Comparison of ENCODE assay signal across 1 cellular context in the genomic region with DNA sequence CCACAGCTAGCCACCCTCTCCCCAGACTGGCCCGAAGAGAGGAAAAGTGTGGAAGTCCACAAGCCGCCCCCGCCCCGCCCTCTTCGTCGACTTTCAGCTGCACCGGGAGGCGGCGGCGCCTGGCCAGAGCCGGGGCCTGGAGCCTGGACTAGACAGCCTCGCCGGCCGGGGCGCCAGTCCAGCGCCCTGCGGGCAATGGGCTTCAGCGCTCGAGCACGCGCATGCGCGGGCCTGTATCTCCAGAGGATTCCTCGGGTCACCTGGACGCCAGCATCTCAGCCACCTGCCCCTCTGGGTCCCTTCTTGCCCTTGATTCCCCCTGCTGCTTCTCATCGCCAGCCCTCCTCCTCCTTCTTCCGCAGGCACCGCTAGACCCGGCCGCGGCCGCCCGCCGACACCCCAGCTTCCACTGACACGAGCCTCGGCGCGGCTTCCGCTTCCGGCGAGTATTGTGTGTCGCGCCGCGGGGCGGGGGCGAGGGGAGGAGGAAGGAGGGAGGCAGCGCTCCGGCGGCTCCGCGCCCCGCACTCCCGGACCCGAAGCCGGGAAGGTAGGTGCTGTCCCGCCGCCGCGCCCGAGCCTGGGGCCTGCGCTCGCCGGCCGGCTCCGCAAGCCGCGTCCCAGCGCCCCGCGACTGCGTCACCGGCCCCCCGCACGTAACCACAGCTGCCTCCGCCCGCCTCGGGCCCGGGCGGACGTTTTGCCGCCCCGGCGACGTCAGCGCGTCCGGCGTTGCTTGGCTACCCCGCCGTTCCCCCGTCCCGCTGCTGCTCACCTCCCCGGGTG.
TF ChIP-seq lines count a peak whose summit lies in the region.

A gene (plus strand): TSS at position 482 of the 786 bp plus-strand sequence. CDS start 2,391 bp downstream, outside the sequence.

TF ChIP-seq in K562, 482 proteins besides CTCF, POLR2A, EP300 and RAD21 (continued from another document and continues in another):
- TF ChIP-seq, protein P1, sequence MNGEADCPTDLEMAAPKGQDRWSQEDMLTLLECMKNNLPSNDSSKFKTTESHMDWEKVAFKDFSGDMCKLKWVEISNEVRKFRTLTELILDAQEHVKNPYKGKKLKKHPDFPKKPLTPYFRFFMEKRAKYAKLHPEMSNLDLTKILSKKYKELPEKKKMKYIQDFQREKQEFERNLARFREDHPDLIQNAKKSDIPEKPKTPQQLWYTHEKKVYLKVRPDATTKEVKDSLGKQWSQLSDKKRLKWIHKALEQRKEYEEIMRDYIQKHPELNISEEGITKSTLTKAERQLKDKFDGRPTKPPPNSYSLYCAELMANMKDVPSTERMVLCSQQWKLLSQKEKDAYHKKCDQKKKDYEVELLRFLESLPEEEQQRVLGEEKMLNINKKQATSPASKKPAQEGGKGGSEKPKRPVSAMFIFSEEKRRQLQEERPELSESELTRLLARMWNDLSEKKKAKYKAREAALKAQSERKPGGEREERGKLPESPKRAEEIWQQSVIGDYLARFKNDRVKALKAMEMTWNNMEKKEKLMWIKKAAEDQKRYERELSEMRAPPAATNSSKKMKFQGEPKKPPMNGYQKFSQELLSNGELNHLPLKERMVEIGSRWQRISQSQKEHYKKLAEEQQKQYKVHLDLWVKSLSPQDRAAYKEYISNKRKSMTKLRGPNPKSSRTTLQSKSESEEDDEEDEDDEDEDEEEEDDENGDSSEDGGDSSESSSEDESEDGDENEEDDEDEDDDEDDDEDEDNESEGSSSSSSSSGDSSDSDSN (IDR thresholded peaks at IDR 0.05; ENCODE audit: borderline replicate concordance in 1 of 2, low read depth in 2 of 2, low read length in 2 of 2) = peak in 1 of 2 experiments; percentile 59; a peak in 2 of 4 replicates
- TF ChIP-seq, protein P2, sequence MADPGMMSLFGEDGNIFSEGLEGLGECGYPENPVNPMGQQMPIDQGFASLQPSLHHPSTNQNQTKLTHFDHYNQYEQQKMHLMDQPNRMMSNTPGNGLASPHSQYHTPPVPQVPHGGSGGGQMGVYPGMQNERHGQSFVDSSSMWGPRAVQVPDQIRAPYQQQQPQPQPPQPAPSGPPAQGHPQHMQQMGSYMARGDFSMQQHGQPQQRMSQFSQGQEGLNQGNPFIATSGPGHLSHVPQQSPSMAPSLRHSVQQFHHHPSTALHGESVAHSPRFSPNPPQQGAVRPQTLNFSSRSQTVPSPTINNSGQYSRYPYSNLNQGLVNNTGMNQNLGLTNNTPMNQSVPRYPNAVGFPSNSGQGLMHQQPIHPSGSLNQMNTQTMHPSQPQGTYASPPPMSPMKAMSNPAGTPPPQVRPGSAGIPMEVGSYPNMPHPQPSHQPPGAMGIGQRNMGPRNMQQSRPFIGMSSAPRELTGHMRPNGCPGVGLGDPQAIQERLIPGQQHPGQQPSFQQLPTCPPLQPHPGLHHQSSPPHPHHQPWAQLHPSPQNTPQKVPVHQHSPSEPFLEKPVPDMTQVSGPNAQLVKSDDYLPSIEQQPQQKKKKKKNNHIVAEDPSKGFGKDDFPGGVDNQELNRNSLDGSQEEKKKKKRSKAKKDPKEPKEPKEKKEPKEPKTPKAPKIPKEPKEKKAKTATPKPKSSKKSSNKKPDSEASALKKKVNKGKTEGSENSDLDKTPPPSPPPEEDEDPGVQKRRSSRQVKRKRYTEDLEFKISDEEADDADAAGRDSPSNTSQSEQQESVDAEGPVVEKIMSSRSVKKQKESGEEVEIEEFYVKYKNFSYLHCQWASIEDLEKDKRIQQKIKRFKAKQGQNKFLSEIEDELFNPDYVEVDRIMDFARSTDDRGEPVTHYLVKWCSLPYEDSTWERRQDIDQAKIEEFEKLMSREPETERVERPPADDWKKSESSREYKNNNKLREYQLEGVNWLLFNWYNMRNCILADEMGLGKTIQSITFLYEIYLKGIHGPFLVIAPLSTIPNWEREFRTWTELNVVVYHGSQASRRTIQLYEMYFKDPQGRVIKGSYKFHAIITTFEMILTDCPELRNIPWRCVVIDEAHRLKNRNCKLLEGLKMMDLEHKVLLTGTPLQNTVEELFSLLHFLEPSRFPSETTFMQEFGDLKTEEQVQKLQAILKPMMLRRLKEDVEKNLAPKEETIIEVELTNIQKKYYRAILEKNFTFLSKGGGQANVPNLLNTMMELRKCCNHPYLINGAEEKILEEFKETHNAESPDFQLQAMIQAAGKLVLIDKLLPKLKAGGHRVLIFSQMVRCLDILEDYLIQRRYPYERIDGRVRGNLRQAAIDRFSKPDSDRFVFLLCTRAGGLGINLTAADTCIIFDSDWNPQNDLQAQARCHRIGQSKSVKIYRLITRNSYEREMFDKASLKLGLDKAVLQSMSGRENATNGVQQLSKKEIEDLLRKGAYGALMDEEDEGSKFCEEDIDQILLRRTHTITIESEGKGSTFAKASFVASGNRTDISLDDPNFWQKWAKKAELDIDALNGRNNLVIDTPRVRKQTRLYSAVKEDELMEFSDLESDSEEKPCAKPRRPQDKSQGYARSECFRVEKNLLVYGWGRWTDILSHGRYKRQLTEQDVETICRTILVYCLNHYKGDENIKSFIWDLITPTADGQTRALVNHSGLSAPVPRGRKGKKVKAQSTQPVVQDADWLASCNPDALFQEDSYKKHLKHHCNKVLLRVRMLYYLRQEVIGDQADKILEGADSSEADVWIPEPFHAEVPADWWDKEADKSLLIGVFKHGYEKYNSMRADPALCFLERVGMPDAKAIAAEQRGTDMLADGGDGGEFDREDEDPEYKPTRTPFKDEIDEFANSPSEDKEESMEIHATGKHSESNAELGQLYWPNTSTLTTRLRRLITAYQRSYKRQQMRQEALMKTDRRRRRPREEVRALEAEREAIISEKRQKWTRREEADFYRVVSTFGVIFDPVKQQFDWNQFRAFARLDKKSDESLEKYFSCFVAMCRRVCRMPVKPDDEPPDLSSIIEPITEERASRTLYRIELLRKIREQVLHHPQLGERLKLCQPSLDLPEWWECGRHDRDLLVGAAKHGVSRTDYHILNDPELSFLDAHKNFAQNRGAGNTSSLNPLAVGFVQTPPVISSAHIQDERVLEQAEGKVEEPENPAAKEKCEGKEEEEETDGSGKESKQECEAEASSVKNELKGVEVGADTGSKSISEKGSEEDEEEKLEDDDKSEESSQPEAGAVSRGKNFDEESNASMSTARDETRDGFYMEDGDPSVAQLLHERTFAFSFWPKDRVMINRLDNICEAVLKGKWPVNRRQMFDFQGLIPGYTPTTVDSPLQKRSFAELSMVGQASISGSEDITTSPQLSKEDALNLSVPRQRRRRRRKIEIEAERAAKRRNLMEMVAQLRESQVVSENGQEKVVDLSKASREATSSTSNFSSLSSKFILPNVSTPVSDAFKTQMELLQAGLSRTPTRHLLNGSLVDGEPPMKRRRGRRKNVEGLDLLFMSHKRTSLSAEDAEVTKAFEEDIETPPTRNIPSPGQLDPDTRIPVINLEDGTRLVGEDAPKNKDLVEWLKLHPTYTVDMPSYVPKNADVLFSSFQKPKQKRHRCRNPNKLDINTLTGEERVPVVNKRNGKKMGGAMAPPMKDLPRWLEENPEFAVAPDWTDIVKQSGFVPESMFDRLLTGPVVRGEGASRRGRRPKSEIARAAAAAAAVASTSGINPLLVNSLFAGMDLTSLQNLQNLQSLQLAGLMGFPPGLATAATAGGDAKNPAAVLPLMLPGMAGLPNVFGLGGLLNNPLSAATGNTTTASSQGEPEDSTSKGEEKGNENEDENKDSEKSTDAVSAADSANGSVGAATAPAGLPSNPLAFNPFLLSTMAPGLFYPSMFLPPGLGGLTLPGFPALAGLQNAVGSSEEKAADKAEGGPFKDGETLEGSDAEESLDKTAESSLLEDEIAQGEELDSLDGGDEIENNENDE (IDR thresholded peaks at IDR 0.05; ENCODE audit: low read depth, low read length) = no peak
- TF ChIP-seq TBP (optimal IDR thresholded peaks at IDR 0.05; ENCODE audit: low read depth, low read length) (peak; percentile 60), ZNF184 (CRISPR knock-in tag; IDR thresholded peaks at IDR 0.05) (no peak), ZNF764 (CRISPR knock-in tag; IDR thresholded peaks at IDR 0.05; ENCODE audit: low read depth) (0 out of 2 replicates have a peak, but pooled peaks have one; percentile 61), RFX1 (IDR thresholded peaks at IDR 0.05) (peak; percentile 91), MAZ (CRISPR knock-in tag; conservative IDR thresholded peaks at IDR 0.05 in 1 of 2, IDR thresholded peaks at IDR 0.05 in 1 of 2) (peak; percentile 99 to 100), CHD2 (IDR thresholded peaks at IDR 0.05; ENCODE audit: low read depth, low read length) (peak; percentile 34; the same call in 1 of the 2 replicates), TRIM28 (IDR thresholded peaks at IDR 0.05) (no peak), SAFB2 (IDR thresholded peaks at IDR 0.05; ENCODE audit: borderline replicate concordance, low read depth, low read length, severe bottlenecking) (no peak), CXXC5 (CRISPR knock-in tag; IDR thresholded peaks at IDR 0.05) (peak; percentile 96), TAF1 (IDR thresholded peaks at IDR 0.05; ENCODE audit: control insufficient read depth, extremely low read depth, insufficient read depth, low read length, severe bottlenecking) (peak; percentile 75), POLR2H (tag; IDR thresholded peaks at IDR 0.05; ENCODE audit: low read depth) (peak; percentile 74), L3MBTL2 (IDR thresholded peaks at IDR 0.05) (peak; percentile 56; the same call in 1 of the 2 replicates), PURB (CRISPR knock-in tag; IDR thresholded peaks at IDR 0.05; ENCODE audit: low read depth) (no peak), ZNF3 (CRISPR knock-in tag; IDR thresholded peaks at IDR 0.05) (no peak), DIDO1 (tag; IDR thresholded peaks at IDR 0.05; ENCODE audit: low read depth) (peak; percentile 56; the same call in 1 of the 2 replicates)
- TF ChIP-seq, protein P3, sequence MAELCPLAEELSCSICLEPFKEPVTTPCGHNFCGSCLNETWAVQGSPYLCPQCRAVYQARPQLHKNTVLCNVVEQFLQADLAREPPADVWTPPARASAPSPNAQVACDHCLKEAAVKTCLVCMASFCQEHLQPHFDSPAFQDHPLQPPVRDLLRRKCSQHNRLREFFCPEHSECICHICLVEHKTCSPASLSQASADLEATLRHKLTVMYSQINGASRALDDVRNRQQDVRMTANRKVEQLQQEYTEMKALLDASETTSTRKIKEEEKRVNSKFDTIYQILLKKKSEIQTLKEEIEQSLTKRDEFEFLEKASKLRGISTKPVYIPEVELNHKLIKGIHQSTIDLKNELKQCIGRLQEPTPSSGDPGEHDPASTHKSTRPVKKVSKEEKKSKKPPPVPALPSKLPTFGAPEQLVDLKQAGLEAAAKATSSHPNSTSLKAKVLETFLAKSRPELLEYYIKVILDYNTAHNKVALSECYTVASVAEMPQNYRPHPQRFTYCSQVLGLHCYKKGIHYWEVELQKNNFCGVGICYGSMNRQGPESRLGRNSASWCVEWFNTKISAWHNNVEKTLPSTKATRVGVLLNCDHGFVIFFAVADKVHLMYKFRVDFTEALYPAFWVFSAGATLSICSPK (IDR thresholded peaks at IDR 0.05; ENCODE audit: borderline replicate concordance) = no peak
- TF ChIP-seq, protein P4, sequence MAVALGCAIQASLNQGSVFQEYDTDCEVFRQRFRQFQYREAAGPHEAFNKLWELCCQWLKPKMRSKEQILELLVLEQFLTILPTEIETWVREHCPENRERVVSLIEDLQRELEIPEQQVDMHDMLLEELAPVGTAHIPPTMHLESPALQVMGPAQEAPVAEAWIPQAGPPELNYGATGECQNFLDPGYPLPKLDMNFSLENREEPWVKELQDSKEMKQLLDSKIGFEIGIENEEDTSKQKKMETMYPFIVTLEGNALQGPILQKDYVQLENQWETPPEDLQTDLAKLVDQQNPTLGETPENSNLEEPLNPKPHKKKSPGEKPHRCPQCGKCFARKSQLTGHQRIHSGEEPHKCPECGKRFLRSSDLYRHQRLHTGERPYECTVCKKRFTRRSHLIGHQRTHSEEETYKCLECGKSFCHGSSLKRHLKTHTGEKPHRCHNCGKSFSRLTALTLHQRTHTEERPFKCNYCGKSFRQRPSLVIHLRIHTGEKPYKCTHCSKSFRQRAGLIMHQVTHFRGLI (CRISPR knock-in tag; IDR thresholded peaks at IDR 0.05) = no peak
- TF ChIP-seq, protein P5, sequence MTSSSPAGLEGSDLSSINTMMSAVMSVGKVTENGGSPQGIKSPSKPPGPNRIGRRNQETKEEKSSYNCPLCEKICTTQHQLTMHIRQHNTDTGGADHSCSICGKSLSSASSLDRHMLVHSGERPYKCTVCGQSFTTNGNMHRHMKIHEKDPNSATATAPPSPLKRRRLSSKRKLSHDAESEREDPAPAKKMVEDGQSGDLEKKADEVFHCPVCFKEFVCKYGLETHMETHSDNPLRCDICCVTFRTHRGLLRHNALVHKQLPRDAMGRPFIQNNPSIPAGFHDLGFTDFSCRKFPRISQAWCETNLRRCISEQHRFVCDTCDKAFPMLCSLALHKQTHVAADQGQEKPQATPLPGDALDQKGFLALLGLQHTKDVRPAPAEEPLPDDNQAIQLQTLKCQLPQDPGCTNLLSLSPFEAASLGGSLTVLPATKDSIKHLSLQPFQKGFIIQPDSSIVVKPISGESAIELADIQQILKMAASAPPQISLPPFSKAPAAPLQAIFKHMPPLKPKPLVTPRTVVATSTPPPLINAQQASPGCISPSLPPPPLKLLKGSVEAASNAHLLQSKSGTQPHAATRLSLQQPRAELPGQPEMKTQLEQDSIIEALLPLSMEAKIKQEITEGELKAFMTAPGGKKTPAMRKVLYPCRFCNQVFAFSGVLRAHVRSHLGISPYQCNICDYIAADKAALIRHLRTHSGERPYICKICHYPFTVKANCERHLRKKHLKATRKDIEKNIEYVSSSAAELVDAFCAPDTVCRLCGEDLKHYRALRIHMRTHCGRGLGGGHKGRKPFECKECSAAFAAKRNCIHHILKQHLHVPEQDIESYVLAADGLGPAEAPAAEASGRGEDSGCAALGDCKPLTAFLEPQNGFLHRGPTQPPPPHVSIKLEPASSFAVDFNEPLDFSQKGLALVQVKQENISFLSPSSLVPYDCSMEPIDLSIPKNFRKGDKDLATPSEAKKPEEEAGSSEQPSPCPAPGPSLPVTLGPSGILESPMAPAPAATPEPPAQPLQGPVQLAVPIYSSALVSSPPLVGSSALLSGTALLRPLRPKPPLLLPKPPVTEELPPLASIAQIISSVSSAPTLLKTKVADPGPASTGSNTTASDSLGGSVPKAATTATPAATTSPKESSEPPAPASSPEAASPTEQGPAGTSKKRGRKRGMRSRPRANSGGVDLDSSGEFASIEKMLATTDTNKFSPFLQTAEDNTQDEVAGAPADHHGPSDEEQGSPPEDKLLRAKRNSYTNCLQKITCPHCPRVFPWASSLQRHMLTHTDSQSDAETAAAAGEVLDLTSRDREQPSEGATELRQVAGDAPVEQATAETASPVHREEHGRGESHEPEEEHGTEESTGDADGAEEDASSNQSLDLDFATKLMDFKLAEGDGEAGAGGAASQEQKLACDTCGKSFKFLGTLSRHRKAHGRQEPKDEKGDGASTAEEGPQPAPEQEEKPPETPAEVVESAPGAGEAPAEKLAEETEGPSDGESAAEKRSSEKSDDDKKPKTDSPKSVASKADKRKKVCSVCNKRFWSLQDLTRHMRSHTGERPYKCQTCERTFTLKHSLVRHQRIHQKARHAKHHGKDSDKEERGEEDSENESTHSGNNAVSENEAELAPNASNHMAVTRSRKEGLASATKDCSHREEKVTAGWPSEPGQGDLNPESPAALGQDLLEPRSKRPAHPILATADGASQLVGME (CRISPR knock-in tag; IDR thresholded peaks at IDR 0.05) = 0 out of 2 replicates have a peak, but pooled peaks have one; percentile 19
- TF ChIP-seq, protein P6, sequence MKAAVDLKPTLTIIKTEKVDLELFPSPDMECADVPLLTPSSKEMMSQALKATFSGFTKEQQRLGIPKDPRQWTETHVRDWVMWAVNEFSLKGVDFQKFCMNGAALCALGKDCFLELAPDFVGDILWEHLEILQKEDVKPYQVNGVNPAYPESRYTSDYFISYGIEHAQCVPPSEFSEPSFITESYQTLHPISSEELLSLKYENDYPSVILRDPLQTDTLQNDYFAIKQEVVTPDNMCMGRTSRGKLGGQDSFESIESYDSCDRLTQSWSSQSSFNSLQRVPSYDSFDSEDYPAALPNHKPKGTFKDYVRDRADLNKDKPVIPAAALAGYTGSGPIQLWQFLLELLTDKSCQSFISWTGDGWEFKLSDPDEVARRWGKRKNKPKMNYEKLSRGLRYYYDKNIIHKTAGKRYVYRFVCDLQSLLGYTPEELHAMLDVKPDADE (conservative IDR thresholded peaks at IDR 0.05; ENCODE audit: control insufficient read depth, low read depth, low read length) = peak; percentile 83
